Comparison of ENCODE assay signal across 1 cellular context in the genomic region with DNA sequence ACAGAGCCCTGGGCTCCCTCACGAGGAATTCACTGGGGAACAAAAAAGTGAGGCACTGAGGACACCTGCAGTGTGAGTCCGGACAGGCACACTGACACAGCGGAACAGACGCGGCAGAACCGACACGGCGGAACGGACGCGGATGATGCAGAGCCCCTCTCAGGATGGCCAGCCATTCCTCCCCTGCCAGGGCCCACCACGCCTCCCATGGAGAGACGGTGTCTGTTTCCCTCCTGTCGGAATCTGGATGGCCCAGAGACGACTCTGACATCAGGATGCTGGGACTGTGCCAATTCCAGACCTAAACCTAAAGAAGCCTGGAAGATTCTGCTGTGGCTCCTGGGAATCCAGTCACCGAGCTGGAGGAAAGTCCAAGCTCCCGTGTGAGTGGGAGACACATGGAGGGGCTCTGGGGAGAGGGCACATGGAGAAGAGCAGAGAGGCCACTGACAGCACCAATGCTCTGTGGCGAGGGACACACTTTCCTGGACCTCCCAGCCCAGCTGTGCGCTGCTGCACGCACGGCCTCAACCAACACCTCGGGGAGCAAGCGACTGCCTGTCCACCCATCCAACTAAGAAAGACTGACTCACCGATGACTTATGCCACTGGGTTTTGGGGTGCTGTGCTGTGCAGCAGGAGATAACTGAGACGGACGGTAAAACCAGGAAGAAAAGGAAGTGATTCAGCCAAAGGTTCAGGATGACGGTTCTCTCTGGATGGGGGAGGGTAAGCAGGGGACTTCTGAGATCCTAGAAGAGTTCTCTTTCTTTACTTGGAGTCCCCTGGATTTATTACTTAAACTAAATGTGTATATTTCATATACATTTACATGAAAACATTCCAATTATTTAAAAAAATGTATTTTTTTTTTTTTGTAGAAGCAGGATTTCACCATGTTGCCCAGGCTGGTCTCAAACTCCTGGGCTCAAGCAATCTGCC.
TF ChIP-seq lines count a peak whose summit lies in the region.

No MANE protein-coding gene starts in this region.

TF ChIP-seq in GM23338, 12 proteins besides CTCF, POLR2A, EP300 and RAD21 (continued from another document):
- TF ChIP-seq, protein P1, sequence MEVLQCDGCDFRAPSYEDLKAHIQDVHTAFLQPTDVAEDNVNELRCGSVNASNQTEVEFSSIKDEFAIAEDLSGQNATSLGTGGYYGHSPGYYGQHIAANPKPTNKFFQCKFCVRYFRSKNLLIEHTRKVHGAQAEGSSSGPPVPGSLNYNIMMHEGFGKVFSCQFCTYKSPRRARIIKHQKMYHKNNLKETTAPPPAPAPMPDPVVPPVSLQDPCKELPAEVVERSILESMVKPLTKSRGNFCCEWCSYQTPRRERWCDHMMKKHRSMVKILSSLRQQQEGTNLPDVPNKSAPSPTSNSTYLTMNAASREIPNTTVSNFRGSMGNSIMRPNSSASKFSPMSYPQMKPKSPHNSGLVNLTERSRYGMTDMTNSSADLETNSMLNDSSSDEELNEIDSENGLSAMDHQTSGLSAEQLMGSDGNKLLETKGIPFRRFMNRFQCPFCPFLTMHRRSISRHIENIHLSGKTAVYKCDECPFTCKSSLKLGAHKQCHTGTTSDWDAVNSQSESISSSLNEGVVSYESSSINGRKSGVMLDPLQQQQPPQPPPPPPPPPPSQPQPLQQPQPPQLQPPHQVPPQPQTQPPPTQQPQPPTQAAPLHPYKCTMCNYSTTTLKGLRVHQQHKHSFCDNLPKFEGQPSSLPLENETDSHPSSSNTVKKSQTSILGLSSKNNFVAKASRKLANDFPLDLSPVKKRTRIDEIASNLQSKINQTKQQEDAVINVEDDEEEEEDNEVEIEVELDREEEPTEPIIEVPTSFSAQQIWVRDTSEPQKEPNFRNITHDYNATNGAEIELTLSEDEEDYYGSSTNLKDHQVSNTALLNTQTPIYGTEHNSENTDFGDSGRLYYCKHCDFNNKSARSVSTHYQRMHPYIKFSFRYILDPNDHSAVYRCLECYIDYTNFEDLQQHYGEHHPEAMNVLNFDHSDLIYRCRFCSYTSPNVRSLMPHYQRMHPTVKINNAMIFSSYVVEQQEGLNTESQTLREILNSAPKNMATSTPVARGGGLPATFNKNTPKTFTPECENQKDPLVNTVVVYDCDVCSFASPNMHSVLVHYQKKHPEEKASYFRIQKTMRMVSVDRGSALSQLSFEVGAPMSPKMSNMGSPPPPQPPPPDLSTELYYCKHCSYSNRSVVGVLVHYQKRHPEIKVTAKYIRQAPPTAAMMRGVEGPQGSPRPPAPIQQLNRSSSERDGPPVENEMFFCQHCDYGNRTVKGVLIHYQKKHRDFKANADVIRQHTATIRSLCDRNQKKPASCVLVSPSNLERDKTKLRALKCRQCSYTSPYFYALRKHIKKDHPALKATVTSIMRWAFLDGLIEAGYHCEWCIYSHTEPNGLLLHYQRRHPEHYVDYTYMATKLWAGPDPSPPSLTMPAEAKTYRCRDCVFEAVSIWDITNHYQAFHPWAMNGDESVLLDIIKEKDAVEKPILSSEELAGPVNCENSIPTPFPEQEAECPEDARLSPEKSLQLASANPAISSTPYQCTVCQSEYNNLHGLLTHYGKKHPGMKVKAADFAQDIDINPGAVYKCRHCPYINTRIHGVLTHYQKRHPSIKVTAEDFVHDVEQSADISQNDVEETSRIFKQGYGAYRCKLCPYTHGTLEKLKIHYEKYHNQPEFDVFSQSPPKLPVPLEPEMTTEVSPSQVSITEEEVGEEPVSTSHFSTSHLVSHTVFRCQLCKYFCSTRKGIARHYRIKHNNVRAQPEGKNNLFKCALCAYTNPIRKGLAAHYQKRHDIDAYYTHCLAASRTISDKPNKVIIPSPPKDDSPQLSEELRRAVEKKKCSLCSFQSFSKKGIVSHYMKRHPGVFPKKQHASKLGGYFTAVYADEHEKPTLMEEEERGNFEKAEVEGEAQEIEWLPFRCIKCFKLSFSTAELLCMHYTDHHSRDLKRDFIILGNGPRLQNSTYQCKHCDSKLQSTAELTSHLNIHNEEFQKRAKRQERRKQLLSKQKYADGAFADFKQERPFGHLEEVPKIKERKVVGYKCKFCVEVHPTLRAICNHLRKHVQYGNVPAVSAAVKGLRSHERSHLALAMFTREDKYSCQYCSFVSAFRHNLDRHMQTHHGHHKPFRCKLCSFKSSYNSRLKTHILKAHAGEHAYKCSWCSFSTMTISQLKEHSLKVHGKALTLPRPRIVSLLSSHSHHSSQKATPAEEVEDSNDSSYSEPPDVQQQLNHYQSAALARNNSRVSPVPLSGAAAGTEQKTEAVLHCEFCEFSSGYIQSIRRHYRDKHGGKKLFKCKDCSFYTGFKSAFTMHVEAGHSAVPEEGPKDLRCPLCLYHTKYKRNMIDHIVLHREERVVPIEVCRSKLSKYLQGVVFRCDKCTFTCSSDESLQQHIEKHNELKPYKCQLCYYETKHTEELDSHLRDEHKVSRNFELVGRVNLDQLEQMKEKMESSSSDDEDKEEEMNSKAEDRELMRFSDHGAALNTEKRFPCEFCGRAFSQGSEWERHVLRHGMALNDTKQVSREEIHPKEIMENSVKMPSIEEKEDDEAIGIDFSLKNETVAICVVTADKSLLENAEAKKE (CRISPR knock-in tag; IDR thresholded peaks at IDR 0.05) = no peak
- TF ChIP-seq CREB1 (CRISPR knock-in tag; IDR thresholded peaks at IDR 0.05; ENCODE audit: low read depth) (no peak), EZH2 (IDR thresholded peaks at IDR 0.05; ENCODE audit: low read depth, unreplicated experiment) (no peak), ZNF331 (CRISPR knock-in tag; IDR thresholded peaks at IDR 0.05; ENCODE audit: low read depth) (no peak), STAT1 (IDR thresholded peaks at IDR 0.05; ENCODE audit: unreplicated experiment) (no peak)
